In genomic region chr7:127415060-127415742, GRCh38 we compare ENCODE assay signal across 19 cellular contexts. TPM values are rescaled to one million over a fixed set of nuclear protein-coding genes. Genes with fewer than 3 reads are reported as not detected.
A peak's percentile ranks its signal among the peaks of the same experiment; 100 is the strongest.
DNase-seq lines count a peak whose midpoint lies in the region; ATAC-seq and TF ChIP-seq lines count a peak whose summit lies in the region.
"Had no signal": no experiment of that assay in that cellular context is flagged by ENCODE, and none has a peak within 500 bp of the region (broad histone marks: within the 10 kb centered on the region; RNA-seq: fewer than 3 reads in every experiment).

No MANE protein-coding gene starts in this region.

- H3K27me3 ChIP-seq in CD8-positive, alpha-beta memory T cell (ENCODE audit: insufficient read depth, low read length, poor library complexity, severe bottlenecking), result no peaks in the 10 kb centered on the region
- H3K27me3 ChIP-seq in naive thymus-derived CD4-positive, alpha-beta T cell (ENCODE audit: control insufficient read depth in 2 of 2, insufficient read depth in 2 of 2, low read length in 2 of 2), result no peaks in the 10 kb centered on the region
- peaks cover 12% of the 10 kb centered on the region for H3K27me3 ChIP-seq in hepatocyte

- H3K36me3 ChIP-seq in CD8-positive, alpha-beta memory T cell (ENCODE audit: insufficient read depth, low read length), result no peaks in the 10 kb centered on the region
- no peaks in the 10 kb centered on the region for H3K36me3 ChIP-seq in naive thymus-derived CD4-positive, alpha-beta T cell (ENCODE audit: control insufficient read depth in 2 of 3, insufficient read depth in 3 of 3, low read length in 3 of 3)
- no peaks in the 10 kb centered on the region for H3K36me3 ChIP-seq in hepatocyte (replicated peaks; ENCODE audit: insufficient read depth, low read depth)
- H3K36me3 ChIP-seq: BLaER1 treated with 17β-estradiol and CSF1 and Interleukin-3, amounts not matched to agents 10 nM and 100 nM had no signal

- no peaks in the 10 kb centered on the region for H3K9me2 ChIP-seq in hepatocyte (replicated peaks; ENCODE audit: insufficient read depth)

- H2AFZ ChIP-seq in hepatocyte, result no peak overlapping the region

- no peak overlapping the region for H3K4me2 ChIP-seq in hepatocyte

- H3K4me3 Mint-ChIP-seq in activated CD8-positive, alpha-beta T cell treated with anti-CD3 and anti-CD28 coated beads, Interleukin-2, amount 10 ng/mL, durations not matched to agents 7 days and 5 days, result no peak overlapping the region
- H3K4me3 Mint-ChIP-seq in activated CD8-positive, alpha-beta T cell treated with anti-CD3 and anti-CD28 coated beads for 36 hours, result no peak overlapping the region
- peak overlapping the region in 2 of 7 donors; percentile 28 to 42 for H3K4me3 Mint-ChIP-seq in CD8-positive, alpha-beta memory T cell
- H3K4me3 Mint-ChIP-seq in T-cell (peak overlapping the region in 2 of 3 donors; percentile 13 to 71), progenitor cell of endocrine pancreas (ENCODE audit: low read depth) (no peak overlapping the region)
- H3K4me3 Mint-ChIP-seq in naive thymus-derived CD4-positive, alpha-beta T cell, result peak overlapping the region in 8 of 10 donors; percentile 42 to 87 (median 72)
- H3K4me3 Mint-ChIP-seq in activated T-cell treated with anti-CD3 and anti-CD28 coated beads, Interleukin-2, amount 50 U/mL, for 4 hours, result no peak overlapping the region

- TF ChIP-seq CTCF in activated CD8-positive, alpha-beta T cell treated with anti-CD3 and anti-CD28 coated beads for 36 hours (IDR thresholded peaks at IDR 0.05), result no peak
- no peak for TF ChIP-seq CTCF in progenitor cell of endocrine pancreas (IDR thresholded peaks at IDR 0.05; ENCODE audit: unreplicated experiment)
- no peak for TF ChIP-seq CTCF in hepatocyte (IDR thresholded peaks at IDR 0.05; ENCODE audit: poor library complexity)

- H3K27ac Mint-ChIP-seq in activated CD8-positive, alpha-beta T cell treated with anti-CD3 and anti-CD28 coated beads, Interleukin-2, amount 10 ng/mL, durations not matched to agents 7 days and 5 days, result peak overlapping the region; percentile 86
- no peak overlapping the region for H3K27ac Mint-ChIP-seq in activated CD8-positive, alpha-beta T cell treated with anti-CD3 and anti-CD28 coated beads for 36 hours
- peak overlapping the region in 6 of 8 donors; percentile 19 to 93 (median 80) for H3K27ac Mint-ChIP-seq in CD8-positive, alpha-beta memory T cell
- H3K27ac Mint-ChIP-seq in T-cell (peak overlapping the region; percentile 98), progenitor cell of endocrine pancreas (no peak overlapping the region)
- H3K27ac Mint-ChIP-seq in naive thymus-derived CD4-positive, alpha-beta T cell, result peak overlapping the region; percentile 88 to 99 (median 95)

- peaks cover 55% of the 10 kb centered on the region for H3K4me1 Mint-ChIP-seq in activated CD8-positive, alpha-beta T cell treated with anti-CD3 and anti-CD28 coated beads, Interleukin-2, amount 10 ng/mL, durations not matched to agents 7 days and 5 days (ENCODE audit: low read depth)
- peaks cover 48% of the 10 kb centered on the region for H3K4me1 Mint-ChIP-seq in activated CD8-positive, alpha-beta T cell treated with anti-CD3 and anti-CD28 coated beads for 36 hours (ENCODE audit: low read depth)
- H3K4me1 Mint-ChIP-seq in CD8-positive, alpha-beta memory T cell, result peaks cover 40 to 49% (median 43%) of the 10 kb centered on the region in 3 donors
- H3K4me1 Mint-ChIP-seq in T-cell, result peaks cover 57 to 61% (median 59%) of the 10 kb centered on the region in 3 donors
- H3K4me1 Mint-ChIP-seq in naive thymus-derived CD4-positive, alpha-beta T cell, result peaks cover 43 to 66% (median 60%) of the 10 kb centered on the region in 7 donors
- no peaks in the 10 kb centered on the region for H3K4me1 Mint-ChIP-seq in progenitor cell of endocrine pancreas (ENCODE audit: low read depth)
- H3K4me1 Mint-ChIP-seq in activated T-cell treated with anti-CD3 and anti-CD28 coated beads, Interleukin-2, amount 50 U/mL, for 4 hours (ENCODE audit: low read depth), result peaks cover 51% of the 10 kb centered on the region

- no peak for DNase-seq in activated CD8-positive, alpha-beta T cell treated with anti-CD3 and anti-CD28 coated beads, Interleukin-2, amount 10 ng/mL, durations not matched to agents 7 days and 5 days
- no peak for DNase-seq in activated CD8-positive, alpha-beta T cell treated with anti-CD3 and anti-CD28 coated beads for 36 hours
- no peak for DNase-seq in CD8-positive, alpha-beta memory T cell
- DNase-seq in T-cell, result no peak
- peak in 1 of 9 donors; percentile 13 for DNase-seq in naive thymus-derived CD4-positive, alpha-beta T cell
- DNase-seq in progenitor cell of endocrine pancreas (ENCODE audit: low spot score, unreplicated experiment), result no peak
- no peak for DNase-seq in hepatocyte (ENCODE audit: low spot score)
- no peak for DNase-seq in activated T-cell treated with anti-CD3 and anti-CD28 coated beads, Interleukin-2, amount 50 U/mL, for 4 hours
- DNase-seq: 8988T, Calu3, HCEC 1CT, IMR-90, NCI-H1105 treated with DMSO at 0.1 percent for 48 hours, NCI-H187, NCI-H446, NCI-H774 had no signal

- H4K20me1 ChIP-seq in hepatocyte (ENCODE audit: insufficient read depth, poor library complexity, severe bottlenecking), result no peaks in the 10 kb centered on the region

- no peaks in the 10 kb centered on the region for H3K9me3 Mint-ChIP-seq in activated CD8-positive, alpha-beta T cell treated with anti-CD3 and anti-CD28 coated beads, Interleukin-2, amount 10 ng/mL, durations not matched to agents 7 days and 5 days (ENCODE audit: insufficient read depth)
- H3K9me3 Mint-ChIP-seq in activated CD8-positive, alpha-beta T cell treated with anti-CD3 and anti-CD28 coated beads for 36 hours, result peaks cover 5% of the 10 kb centered on the region
- H3K9me3 Mint-ChIP-seq in CD8-positive, alpha-beta memory T cell, result peaks cover 0 to 2% (median 0%) of the 10 kb centered on the region in 5 donors
- H3K9me3 Mint-ChIP-seq in T-cell (no peaks in the 10 kb centered on the region), progenitor cell of endocrine pancreas (ENCODE audit: low read depth) (no peaks in the 10 kb centered on the region)
- H3K9me3 Mint-ChIP-seq in naive thymus-derived CD4-positive, alpha-beta T cell, result peaks cover 0 to 14% (median 4%) of the 10 kb centered on the region in 11 donors
- H3K9me3 Mint-ChIP-seq in activated T-cell treated with anti-CD3 and anti-CD28 coated beads, Interleukin-2, amount 50 U/mL, for 4 hours, result no peaks in the 10 kb centered on the region

- H3K4me1 ChIP-seq in CD8-positive, alpha-beta memory T cell (ENCODE audit: insufficient read depth, low read length), result peaks cover 36% of the 10 kb centered on the region
- H3K4me1 ChIP-seq in naive thymus-derived CD4-positive, alpha-beta T cell (ENCODE audit: control insufficient read depth in 2 of 2, insufficient read depth in 2 of 2, low read length in 2 of 2), result peaks cover 20 to 45% of the 10 kb centered on the region in 2 donors
- H3K4me1 ChIP-seq in hepatocyte (ENCODE audit: insufficient read depth), result no peaks in the 10 kb centered on the region

- intact Hi-C loops in activated CD8-positive, alpha-beta T cell treated with anti-CD3 and anti-CD28 coated beads for 36 hours (cut with micrococcal nuclease), result loop anchor here (2.0 kb wide), 1 partner anchor 18 kb away; no protein-coding TSS in a partner anchor
- intact Hi-C loops in naive thymus-derived CD4-positive, alpha-beta T cell (cut with micrococcal nuclease), result loop anchor here (2.0 to 10.0 kb wide), 3 partner anchors 66 to 440 kb away; partner anchors contain the start of gene SND1 (in 1 of the 2)

- peak overlapping the region; percentile 34 for H3K4me3 ChIP-seq in CD8-positive, alpha-beta memory T cell (ENCODE audit: low read length)
- peak overlapping the region; percentile 5 for H3K4me3 ChIP-seq in naive thymus-derived CD4-positive, alpha-beta T cell (ENCODE audit: low read length)
- no peak overlapping the region for H3K4me3 ChIP-seq in hepatocyte
- H3K4me3 ChIP-seq: BLaER1 treated with 17β-estradiol and CSF1 and Interleukin-3, amounts not matched to agents 10 nM and 100 nM had no signal

- WGBS in hepatocyte (ENCODE audit: low lambda C conversion rate, missing lambda C conversion rate), result 93% methylated on average over 4 of the region's 4 CpGs

- no peak overlapping the region for H3K27ac ChIP-seq in CD8-positive, alpha-beta memory T cell (ENCODE audit: low read depth, low read length)
- peak overlapping the region; percentile 61 for H3K27ac ChIP-seq in naive thymus-derived CD4-positive, alpha-beta T cell (ENCODE audit: low read depth, low read length)
- H3K27ac ChIP-seq in hepatocyte, result no peak overlapping the region
- H3K27ac ChIP-seq: BLaER1 treated with 17β-estradiol and CSF1 and Interleukin-3, amounts not matched to agents 10 nM and 100 nM had no signal

- CTCF ChIA-PET in activated CD8-positive, alpha-beta T cell treated with anti-CD3 and anti-CD28 coated beads, Interleukin-2, amount 10 ng/mL, durations not matched to agents 7 days and 5 days (lab: Charles Lee), result interaction anchor here (0.8 to 2.3 kb wide), 5 partner anchors 10 to 67 kb away, joined by 3 to 15 read pairs (median 5); partner anchors contain the start of gene ZNF800
- CTCF ChIA-PET in activated CD8-positive, alpha-beta T cell treated with anti-CD3 and anti-CD28 coated beads for 36 hours (lab: Charles Lee), result interaction anchor here (0.9 to 1.2 kb wide), 2 partner anchors 22 to 67 kb away, joined by 3 to 5 read pairs; partner anchors contain the start of gene ZNF800
- CTCF ChIA-PET in CD8-positive, alpha-beta memory T cell (lab: Charles Lee), result interaction anchor here (1.0 to 2.5 kb wide), 3 partner anchors 24 to 67 kb away, joined by 3 to 10 read pairs (median 8); no protein-coding TSS in a partner anchor
- CTCF ChIA-PET in T-cell (lab: Charles Lee), result interaction anchor here in 1 of 2 donors (3.6 kb wide), 1 partner anchor 23 kb away, joined by 8 read pairs; the partner anchor contains the start of gene ZNF800
- CTCF ChIA-PET in naive thymus-derived CD4-positive, alpha-beta T cell (lab: Charles Lee), result interaction anchor here (0.8 to 1.9 kb wide), 6 partner anchors 9 to 32 kb away, joined by 3 to 12 read pairs (median 3); partner anchors contain the start of gene ZNF800

- H3K27me3 Mint-ChIP-seq in activated CD8-positive, alpha-beta T cell treated with anti-CD3 and anti-CD28 coated beads, Interleukin-2, amount 10 ng/mL, durations not matched to agents 7 days and 5 days (ENCODE audit: low read depth), result no peaks in the 10 kb centered on the region
- no peaks in the 10 kb centered on the region for H3K27me3 Mint-ChIP-seq in activated CD8-positive, alpha-beta T cell treated with anti-CD3 and anti-CD28 coated beads for 36 hours
- peaks cover 0 to 4% of the 10 kb centered on the region in 2 donors for H3K27me3 Mint-ChIP-seq in CD8-positive, alpha-beta memory T cell
- H3K27me3 Mint-ChIP-seq in T-cell, result no peaks in the 10 kb centered on the region
- H3K27me3 Mint-ChIP-seq in naive thymus-derived CD4-positive, alpha-beta T cell, result peaks cover 0 to 14% (median 0%) of the 10 kb centered on the region in 5 donors
- H3K27me3 Mint-ChIP-seq in progenitor cell of endocrine pancreas, result peaks cover 39% of the 10 kb centered on the region
- no peaks in the 10 kb centered on the region for H3K27me3 Mint-ChIP-seq in activated T-cell treated with anti-CD3 and anti-CD28 coated beads, Interleukin-2, amount 50 U/mL, for 4 hours (ENCODE audit: low read depth)

- H3K9me3 ChIP-seq in CD8-positive, alpha-beta memory T cell (ENCODE audit: low read length), result no peaks in the 10 kb centered on the region
- no peaks in the 10 kb centered on the region for H3K9me3 ChIP-seq in naive thymus-derived CD4-positive, alpha-beta T cell (ENCODE audit: control insufficient read depth in 2 of 3, low read length in 3 of 3)
- H3K9me3 ChIP-seq in hepatocyte (ENCODE audit: low read depth), result no peaks in the 10 kb centered on the region
- H3K9me3 ChIP-seq: BLaER1 treated with 17β-estradiol and CSF1 and Interleukin-3, amounts not matched to agents 10 nM and 100 nM had no signal

- no peaks in the 10 kb centered on the region for H3K79me2 ChIP-seq in hepatocyte

- POLR2A ChIA-PET in activated CD8-positive, alpha-beta T cell treated with anti-CD3 and anti-CD28 coated beads, Interleukin-2, amount 10 ng/mL, durations not matched to agents 7 days and 5 days (lab: Charles Lee), result interaction anchor here (2.0 to 3.2 kb wide), 2 partner anchors 23 to 170 kb away, joined by 5 to 51 read pairs; partner anchors contain the start of genes GCC1 and ZNF800
- POLR2A ChIA-PET in activated CD8-positive, alpha-beta T cell treated with anti-CD3 and anti-CD28 coated beads for 36 hours (lab: Charles Lee), result no interaction called here
- POLR2A ChIA-PET in CD8-positive, alpha-beta memory T cell (lab: Charles Lee), result interaction anchor here (2.8 kb wide), 1 partner anchor 23 kb away, joined by 21 read pairs; the partner anchor contains the start of gene ZNF800
- POLR2A ChIA-PET in T-cell (lab: Charles Lee), result no interaction called here
- POLR2A ChIA-PET in naive thymus-derived CD4-positive, alpha-beta T cell (lab: Charles Lee), result interaction anchor here (1.3 to 3.0 kb wide), 6 partner anchors 10 to 170 kb away, joined by 3 to 68 read pairs (median 8); partner anchors contain the start of genes GCC1 and ZNF800

- no peak for ATAC-seq in activated CD8-positive, alpha-beta T cell treated with anti-CD3 and anti-CD28 coated beads, Interleukin-2, amount 10 ng/mL, durations not matched to agents 7 days and 5 days
- no peak for ATAC-seq in activated CD8-positive, alpha-beta T cell treated with anti-CD3 and anti-CD28 coated beads for 36 hours
- ATAC-seq in T-cell (replicated peaks in 1 of 4), result peak in 2 of 4 experiments; percentile 25 to 51
- ATAC-seq in naive thymus-derived CD4-positive, alpha-beta T cell, result no peak
- no peak for ATAC-seq in activated T-cell treated with anti-CD3 and anti-CD28 coated beads, Interleukin-2, amount 50 U/mL, for 4 hours
- ATAC-seq: Panc1, Right ventricle myocardium inferior had no signal

- peaks cover 8% of the 10 kb centered on the region for H3K36me3 Mint-ChIP-seq in activated CD8-positive, alpha-beta T cell treated with anti-CD3 and anti-CD28 coated beads, Interleukin-2, amount 10 ng/mL, durations not matched to agents 7 days and 5 days (ENCODE audit: low read depth)
- peaks cover 3% of the 10 kb centered on the region for H3K36me3 Mint-ChIP-seq in activated CD8-positive, alpha-beta T cell treated with anti-CD3 and anti-CD28 coated beads for 36 hours (ENCODE audit: low read depth)
- H3K36me3 Mint-ChIP-seq in CD8-positive, alpha-beta memory T cell, result peaks cover 0 to 15% (median 0%) of the 10 kb centered on the region in 3 donors
- H3K36me3 Mint-ChIP-seq in T-cell (no peaks in the 10 kb centered on the region), progenitor cell of endocrine pancreas (ENCODE audit: insufficient read depth) (no peaks in the 10 kb centered on the region)
- peaks cover 0 to 18% (median 3%) of the 10 kb centered on the region in 5 donors for H3K36me3 Mint-ChIP-seq in naive thymus-derived CD4-positive, alpha-beta T cell
- H3K36me3 Mint-ChIP-seq in activated T-cell treated with anti-CD3 and anti-CD28 coated beads, Interleukin-2, amount 50 U/mL, for 4 hours (ENCODE audit: insufficient read depth), result no peaks in the 10 kb centered on the region

RNA-seq across cellular contexts. Expression of gene ZNF800, which starts 22.7 kb away (rescaled TPM):
- total RNA-seq in activated CD8-positive, alpha-beta T cell treated with anti-CD3 and anti-CD28 coated beads, Interleukin-2, amount 10 ng/mL, durations not matched to agents 7 days and 5 days, result 10 to 100 TPM; 40.7 to 43.2 TPM
- 10 to 100 TPM; 29.3 to 31.1 TPM for total RNA-seq in activated CD8-positive, alpha-beta T cell treated with anti-CD3 and anti-CD28 coated beads for 36 hours
- 10 to 100 TPM; 43.8 TPM for total RNA-seq in CD8-positive, alpha-beta memory T cell
- 51.5 TPM for polyA plus RNA-seq in CD8-positive, alpha-beta memory T cell
- total RNA-seq in T-cell, result 10 to 100 TPM; 59.6 to 75.0 (median 64.3) TPM
- total RNA-seq in naive thymus-derived CD4-positive, alpha-beta T cell, result 10 to 100 TPM; 43.3 to 71.9 (median 61.4) TPM
- 10 to 100 TPM; 47.4 to 63.4 TPM for polyA plus RNA-seq in naive thymus-derived CD4-positive, alpha-beta T cell
- total RNA-seq in progenitor cell of endocrine pancreas, result 27.5 and 28.2 TPM in 2 replicates
- total RNA-seq in hepatocyte, result 31.3 and 41.5 TPM in 2 replicates
- 12.1 and 14.3 TPM in 2 replicates for polyA plus RNA-seq in hepatocyte
- 10 to 100 TPM; 37.2 to 41.4 (median 40.4) TPM for total RNA-seq in activated T-cell treated with anti-CD3 and anti-CD28 coated beads, Interleukin-2, amount 50 U/mL, for 4 hours

Comparison
In these comparisons a context has a peak if more than half of its experiments do, and no peak if none do; other contexts are left out.
1. H3K27ac Mint-ChIP-seq: peak in activated CD8-positive, alpha-beta T cell treated with anti-CD3 and anti-CD28 coated beads, Interleukin-2, amount 10 ng/mL, durations not matched to agents 7 days and 5 days (single experiment), CD8-positive, alpha-beta memory T cell (6 of 8), T-cell (2 of 2) and naive thymus-derived CD4-positive, alpha-beta T cell (9 of 9); none in activated CD8-positive, alpha-beta T cell treated with anti-CD3 and anti-CD28 coated beads for 36 hours (single experiment) and progenitor cell of endocrine pancreas (single experiment).
2. POLR2A ChIA-PET loops: an anchor here in activated CD8-positive, alpha-beta T cell treated with anti-CD3 and anti-CD28 coated beads, Interleukin-2, amount 10 ng/mL, durations not matched to agents 7 days and 5 days (2.0 to 3.2 kb wide), CD8-positive, alpha-beta memory T cell (2.8 kb wide) and naive thymus-derived CD4-positive, alpha-beta T cell (1.3 to 3.0 kb wide); none called in activated CD8-positive, alpha-beta T cell treated with anti-CD3 and anti-CD28 coated beads for 36 hours and T-cell.
3. H3K4me3 Mint-ChIP-seq: peak in T-cell (2 of 3) and naive thymus-derived CD4-positive, alpha-beta T cell (8 of 10); none in activated CD8-positive, alpha-beta T cell treated with anti-CD3 and anti-CD28 coated beads, Interleukin-2, amount 10 ng/mL, durations not matched to agents 7 days and 5 days (single experiment), activated CD8-positive, alpha-beta T cell treated with anti-CD3 and anti-CD28 coated beads for 36 hours (single experiment), progenitor cell of endocrine pancreas (single experiment) and activated T-cell treated with anti-CD3 and anti-CD28 coated beads, Interleukin-2, amount 50 U/mL, for 4 hours (single experiment).